Comparison of ENCODE assay signal across 1 cellular context in the genomic region with DNA sequence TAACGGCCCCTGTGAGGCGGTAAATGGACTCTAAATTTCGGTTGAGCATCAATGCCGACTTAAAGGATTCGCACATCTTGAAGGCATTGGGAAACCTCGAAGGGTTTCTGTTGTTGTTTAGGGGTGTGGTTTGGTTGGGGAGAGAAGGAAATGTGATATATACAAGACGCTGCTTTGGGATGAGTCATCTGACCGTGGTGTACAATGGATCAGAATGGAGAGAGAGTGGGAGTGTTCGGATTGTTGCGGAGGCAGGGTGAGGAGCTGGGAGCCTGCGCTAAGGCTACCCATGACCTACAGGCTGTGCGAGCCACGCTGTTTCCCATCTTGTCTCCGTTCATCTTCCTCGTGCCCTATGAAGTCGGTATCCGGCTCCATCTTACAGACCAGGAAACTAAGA.
TF ChIP-seq lines count a peak whose summit lies in the region.

No MANE protein-coding gene starts in this region.

TF ChIP-seq in GM23338, 12 proteins besides CTCF, POLR2A, EP300 and RAD21 (continued from another document):
- TF ChIP-seq, protein P1, sequence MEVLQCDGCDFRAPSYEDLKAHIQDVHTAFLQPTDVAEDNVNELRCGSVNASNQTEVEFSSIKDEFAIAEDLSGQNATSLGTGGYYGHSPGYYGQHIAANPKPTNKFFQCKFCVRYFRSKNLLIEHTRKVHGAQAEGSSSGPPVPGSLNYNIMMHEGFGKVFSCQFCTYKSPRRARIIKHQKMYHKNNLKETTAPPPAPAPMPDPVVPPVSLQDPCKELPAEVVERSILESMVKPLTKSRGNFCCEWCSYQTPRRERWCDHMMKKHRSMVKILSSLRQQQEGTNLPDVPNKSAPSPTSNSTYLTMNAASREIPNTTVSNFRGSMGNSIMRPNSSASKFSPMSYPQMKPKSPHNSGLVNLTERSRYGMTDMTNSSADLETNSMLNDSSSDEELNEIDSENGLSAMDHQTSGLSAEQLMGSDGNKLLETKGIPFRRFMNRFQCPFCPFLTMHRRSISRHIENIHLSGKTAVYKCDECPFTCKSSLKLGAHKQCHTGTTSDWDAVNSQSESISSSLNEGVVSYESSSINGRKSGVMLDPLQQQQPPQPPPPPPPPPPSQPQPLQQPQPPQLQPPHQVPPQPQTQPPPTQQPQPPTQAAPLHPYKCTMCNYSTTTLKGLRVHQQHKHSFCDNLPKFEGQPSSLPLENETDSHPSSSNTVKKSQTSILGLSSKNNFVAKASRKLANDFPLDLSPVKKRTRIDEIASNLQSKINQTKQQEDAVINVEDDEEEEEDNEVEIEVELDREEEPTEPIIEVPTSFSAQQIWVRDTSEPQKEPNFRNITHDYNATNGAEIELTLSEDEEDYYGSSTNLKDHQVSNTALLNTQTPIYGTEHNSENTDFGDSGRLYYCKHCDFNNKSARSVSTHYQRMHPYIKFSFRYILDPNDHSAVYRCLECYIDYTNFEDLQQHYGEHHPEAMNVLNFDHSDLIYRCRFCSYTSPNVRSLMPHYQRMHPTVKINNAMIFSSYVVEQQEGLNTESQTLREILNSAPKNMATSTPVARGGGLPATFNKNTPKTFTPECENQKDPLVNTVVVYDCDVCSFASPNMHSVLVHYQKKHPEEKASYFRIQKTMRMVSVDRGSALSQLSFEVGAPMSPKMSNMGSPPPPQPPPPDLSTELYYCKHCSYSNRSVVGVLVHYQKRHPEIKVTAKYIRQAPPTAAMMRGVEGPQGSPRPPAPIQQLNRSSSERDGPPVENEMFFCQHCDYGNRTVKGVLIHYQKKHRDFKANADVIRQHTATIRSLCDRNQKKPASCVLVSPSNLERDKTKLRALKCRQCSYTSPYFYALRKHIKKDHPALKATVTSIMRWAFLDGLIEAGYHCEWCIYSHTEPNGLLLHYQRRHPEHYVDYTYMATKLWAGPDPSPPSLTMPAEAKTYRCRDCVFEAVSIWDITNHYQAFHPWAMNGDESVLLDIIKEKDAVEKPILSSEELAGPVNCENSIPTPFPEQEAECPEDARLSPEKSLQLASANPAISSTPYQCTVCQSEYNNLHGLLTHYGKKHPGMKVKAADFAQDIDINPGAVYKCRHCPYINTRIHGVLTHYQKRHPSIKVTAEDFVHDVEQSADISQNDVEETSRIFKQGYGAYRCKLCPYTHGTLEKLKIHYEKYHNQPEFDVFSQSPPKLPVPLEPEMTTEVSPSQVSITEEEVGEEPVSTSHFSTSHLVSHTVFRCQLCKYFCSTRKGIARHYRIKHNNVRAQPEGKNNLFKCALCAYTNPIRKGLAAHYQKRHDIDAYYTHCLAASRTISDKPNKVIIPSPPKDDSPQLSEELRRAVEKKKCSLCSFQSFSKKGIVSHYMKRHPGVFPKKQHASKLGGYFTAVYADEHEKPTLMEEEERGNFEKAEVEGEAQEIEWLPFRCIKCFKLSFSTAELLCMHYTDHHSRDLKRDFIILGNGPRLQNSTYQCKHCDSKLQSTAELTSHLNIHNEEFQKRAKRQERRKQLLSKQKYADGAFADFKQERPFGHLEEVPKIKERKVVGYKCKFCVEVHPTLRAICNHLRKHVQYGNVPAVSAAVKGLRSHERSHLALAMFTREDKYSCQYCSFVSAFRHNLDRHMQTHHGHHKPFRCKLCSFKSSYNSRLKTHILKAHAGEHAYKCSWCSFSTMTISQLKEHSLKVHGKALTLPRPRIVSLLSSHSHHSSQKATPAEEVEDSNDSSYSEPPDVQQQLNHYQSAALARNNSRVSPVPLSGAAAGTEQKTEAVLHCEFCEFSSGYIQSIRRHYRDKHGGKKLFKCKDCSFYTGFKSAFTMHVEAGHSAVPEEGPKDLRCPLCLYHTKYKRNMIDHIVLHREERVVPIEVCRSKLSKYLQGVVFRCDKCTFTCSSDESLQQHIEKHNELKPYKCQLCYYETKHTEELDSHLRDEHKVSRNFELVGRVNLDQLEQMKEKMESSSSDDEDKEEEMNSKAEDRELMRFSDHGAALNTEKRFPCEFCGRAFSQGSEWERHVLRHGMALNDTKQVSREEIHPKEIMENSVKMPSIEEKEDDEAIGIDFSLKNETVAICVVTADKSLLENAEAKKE (CRISPR knock-in tag; IDR thresholded peaks at IDR 0.05): no peak
- TF ChIP-seq CREB1 (CRISPR knock-in tag; IDR thresholded peaks at IDR 0.05; ENCODE audit: low read depth): no peak
- TF ChIP-seq STAT1 (IDR thresholded peaks at IDR 0.05; ENCODE audit: unreplicated experiment): no peak
- TF ChIP-seq EZH2 (IDR thresholded peaks at IDR 0.05; ENCODE audit: low read depth, unreplicated experiment): no peak
- TF ChIP-seq ZNF114 (CRISPR knock-in tag; IDR thresholded peaks at IDR 0.05): no peak
- no peak for TF ChIP-seq EZH2phosphoT487 (IDR thresholded peaks at IDR 0.05; ENCODE audit: unreplicated experiment)
